ENCODE assay signal across 1 cellular context in the genomic region with DNA sequence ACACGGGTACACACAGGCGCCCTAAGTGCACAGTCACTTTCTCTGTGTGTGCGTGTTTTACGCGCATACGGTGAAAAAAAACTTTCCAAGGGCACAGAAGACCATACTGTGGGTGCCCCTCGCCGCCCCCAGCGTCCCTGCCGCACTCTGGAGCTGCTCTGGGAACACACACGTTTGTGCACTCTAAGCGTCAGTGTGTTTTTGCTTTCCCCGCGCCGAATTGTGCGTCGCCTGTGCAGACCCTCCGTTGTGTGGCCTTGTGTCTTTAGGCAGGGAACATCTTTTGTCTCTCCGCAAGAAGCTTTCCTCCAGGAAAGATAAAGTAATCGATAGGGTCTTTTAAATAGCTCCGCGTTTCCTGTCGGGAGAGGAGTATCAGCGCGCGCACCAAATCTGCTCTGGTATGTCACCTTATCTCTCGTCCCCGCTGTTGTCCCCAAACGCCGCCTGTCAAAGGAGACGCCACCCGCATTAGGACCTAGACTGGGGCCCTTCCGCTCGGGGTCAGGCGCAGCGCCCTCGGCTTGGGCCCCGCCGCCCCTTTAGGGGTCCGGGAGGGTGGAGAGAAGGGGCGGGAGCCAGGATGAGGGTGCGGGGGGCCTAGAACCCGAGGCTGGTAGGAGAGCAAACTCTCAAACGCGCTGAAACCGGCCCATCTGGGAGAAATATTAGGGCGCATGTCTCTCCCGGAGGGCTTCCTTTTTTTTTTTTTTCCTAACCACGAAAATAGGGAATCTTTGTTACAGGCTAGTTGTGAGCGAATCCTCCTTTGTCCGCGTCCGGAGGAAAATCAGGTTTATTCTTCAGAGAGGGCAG.
TF ChIP-seq lines count a peak whose summit lies in the region.

No MANE protein-coding gene starts in this region.

TF ChIP-seq in endothelial cell of umbilical vein, 7 proteins besides CTCF, POLR2A, EP300 and RAD21:
- TF ChIP-seq EZH2 (IDR thresholded peaks at IDR 0.05; ENCODE audit: borderline replicate concordance, low read depth, low read length, severe bottlenecking) (peak; percentile 62), GATA2 (IDR thresholded peaks at IDR 0.05; ENCODE audit: insufficient read depth, insufficient read length, low read depth, low read length) (no peak)
